ENCODE assay signal across 27 cellular contexts in the genomic region with DNA sequence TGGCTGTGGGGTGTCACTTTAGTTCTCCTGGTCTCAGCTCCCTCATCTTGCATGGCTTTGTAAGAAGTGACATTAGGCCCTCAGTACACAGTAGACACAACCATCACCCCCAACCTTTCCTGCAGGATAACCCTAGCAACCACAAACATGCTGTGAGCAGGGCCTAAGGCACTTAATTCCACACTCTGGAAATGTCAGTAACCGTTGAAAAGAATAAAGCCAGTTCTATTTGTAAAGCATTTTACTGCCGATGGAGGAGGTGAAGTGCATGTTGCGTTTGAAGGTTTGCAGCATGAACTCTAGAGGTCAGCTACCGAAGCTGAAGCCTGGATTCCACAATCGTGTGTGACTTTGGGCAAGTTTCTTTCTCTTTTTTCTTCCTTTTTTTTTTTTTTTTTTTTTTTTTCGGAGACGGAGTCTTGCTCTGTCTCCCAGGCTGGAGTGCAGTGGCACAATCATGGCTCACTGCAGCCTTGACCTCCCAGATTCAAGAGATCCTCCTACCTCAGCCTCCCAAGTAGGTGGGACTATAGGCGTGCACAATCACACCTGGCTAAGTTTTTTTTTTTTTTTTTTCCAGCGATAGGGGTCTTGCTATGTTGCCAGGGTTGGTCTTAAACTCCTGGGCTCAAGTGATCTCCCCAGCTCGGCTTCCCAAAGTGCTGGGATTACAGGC. TPM values are rescaled to one million over a fixed set of nuclear protein-coding genes. Genes with fewer than 3 reads are reported as not detected.
A peak's percentile ranks its signal among the peaks of the same experiment; 100 is the strongest.
DNase-seq lines count a peak whose midpoint lies in the region; ATAC-seq and TF ChIP-seq lines count a peak whose summit lies in the region.
"Had no signal": no experiment of that assay in that cellular context is flagged by ENCODE, and none has a peak within 500 bp of the region (broad histone marks: within the 10 kb centered on the region; RNA-seq: fewer than 3 reads in every experiment).

No MANE protein-coding gene starts in this region.

- no peaks in the 10 kb centered on the region for H3K36me3 Mint-ChIP-seq in naive thymus-derived CD8-positive, alpha-beta T cell
- no peaks in the 10 kb centered on the region for H3K36me3 Mint-ChIP-seq in activated T-cell treated with anti-CD3 and anti-CD28 coated beads, Interleukin-2, amount 50 U/mL, for 24 hours (ENCODE audit: low read depth)
- H3K36me3 Mint-ChIP-seq: activated naive CD4-positive, alpha-beta T cell treated with anti-CD3 and anti-CD28 coated beads, Interleukin-2, amount 50 U/mL, for 24 hours had no signal

- H3K27ac ChIP-seq in skin epidermis: peak overlapping the region in 16 of 21 experiments; percentile 27 to 84 (median 73)
- H3K27ac ChIP-seq: HL-60, left lung, tibial artery had no signal

- no peak overlapping the region for H3K27ac Mint-ChIP-seq in naive thymus-derived CD8-positive, alpha-beta T cell
- H3K27ac Mint-ChIP-seq in activated T-cell treated with anti-CD3 and anti-CD28 coated beads, Interleukin-2, amount 50 U/mL, for 24 hours: no peak overlapping the region
- H3K27ac Mint-ChIP-seq: activated naive CD4-positive, alpha-beta T cell treated with anti-CD3 and anti-CD28 coated beads, Interleukin-2, amount 50 U/mL, for 24 hours; activated T-helper 1 cell treated with anti-CD3 and anti-CD28 coated beads, Interleukin-12 subunit alpha, Interleukin-12 subunit beta, Interleukin-2, Interleukin-4 antibody, amounts not matched to agents 30 ng/mL and 10 ng/mL and 1 ng/mL, durations not matched to agents 14 hours and 24 hours and 36 hours; IgD-negative memory B cell had no signal

- H3K9me3 Mint-ChIP-seq in naive thymus-derived CD8-positive, alpha-beta T cell: no peaks in the 10 kb centered on the region
- H3K9me3 Mint-ChIP-seq in activated T-cell treated with anti-CD3 and anti-CD28 coated beads, Interleukin-2, amount 50 U/mL, for 24 hours: no peaks in the 10 kb centered on the region
- H3K9me3 Mint-ChIP-seq: activated naive CD4-positive, alpha-beta T cell treated with anti-CD3 and anti-CD28 coated beads, Interleukin-2, amount 50 U/mL, for 24 hours; activated T-helper 1 cell treated with anti-CD3 and anti-CD28 coated beads, Interleukin-12 subunit alpha, Interleukin-12 subunit beta, Interleukin-2, Interleukin-4 antibody, amounts not matched to agents 30 ng/mL and 10 ng/mL and 1 ng/mL, durations not matched to agents 14 hours and 24 hours and 36 hours; IgD-negative memory B cell; nephron had no signal

- H3K4me3 ChIP-seq in skin epidermis: peak overlapping the region in 1 of 7 experiments; percentile 18
- H3K4me3 ChIP-seq: left lung, tibial artery had no signal

- no peak for ATAC-seq in GM21576 (IDR thresholded peaks at IDR 0.05; ENCODE audit: unreplicated experiment)
- ATAC-seq in naive thymus-derived CD8-positive, alpha-beta T cell: no peak
- ATAC-seq: left lung had no signal

- DNase-seq in GM13976 (ENCODE audit: low spot score) (peak; percentile 4), NCI-H69 (lab: John Stamatoyannopoulos, UW) (peak; percentile 44), epidermal melanocyte (ENCODE audit: insufficient read length, low spot score) (peak; percentile 23)
- no peak for DNase-seq in naive thymus-derived CD8-positive, alpha-beta T cell
- DNase-seq in activated T-cell treated with anti-CD3 and anti-CD28 coated beads, Interleukin-2, amount 50 U/mL, for 24 hours: no peak
- DNase-seq: activated CD4-positive, CD25-positive, alpha-beta regulatory T cell treated with anti-CD3 and anti-CD28 coated beads, Interleukin-2, amount 50 U/mL, for 72 hours; aorta; COR-L47; effector memory CD4-positive, alpha-beta T cell; left lung; midbrain; MV-4-11; NCI-H187; NCI-H446 treated with DMSO at 0.1 percent for 48 hours; small intestine; stimulated activated naive CD4-positive, alpha-beta T cell; SW 1271 had no signal

- H3K27me3 Mint-ChIP-seq in naive thymus-derived CD8-positive, alpha-beta T cell: no peaks in the 10 kb centered on the region
- no peaks in the 10 kb centered on the region for H3K27me3 Mint-ChIP-seq in activated T-cell treated with anti-CD3 and anti-CD28 coated beads, Interleukin-2, amount 50 U/mL, for 24 hours
- H3K27me3 Mint-ChIP-seq: activated naive CD4-positive, alpha-beta T cell treated with anti-CD3 and anti-CD28 coated beads, Interleukin-2, amount 50 U/mL, for 24 hours had no signal

- in situ Hi-C loops in GM13976 (cut with MboI; ENCODE audit: low sequenced_read_pairs, unreplicated experiment): no loop called here

- peaks cover 8 to 16% (median 11%) of the 10 kb centered on the region in 4 donors for H3K4me1 Mint-ChIP-seq in naive thymus-derived CD8-positive, alpha-beta T cell
- H3K4me1 Mint-ChIP-seq in activated T-cell treated with anti-CD3 and anti-CD28 coated beads, Interleukin-2, amount 50 U/mL, for 24 hours (ENCODE audit: low read depth): peaks cover 6% of the 10 kb centered on the region
- H3K4me1 Mint-ChIP-seq: IgD-negative memory B cell had no signal

- no peak overlapping the region for H3K4me3 Mint-ChIP-seq in naive thymus-derived CD8-positive, alpha-beta T cell
- no peak overlapping the region for H3K4me3 Mint-ChIP-seq in activated T-cell treated with anti-CD3 and anti-CD28 coated beads, Interleukin-2, amount 50 U/mL, for 24 hours
- H3K4me3 Mint-ChIP-seq: activated naive CD4-positive, alpha-beta T cell treated with anti-CD3 and anti-CD28 coated beads, Interleukin-2, amount 50 U/mL, for 24 hours; activated T-helper 1 cell treated with anti-CD3 and anti-CD28 coated beads, Interleukin-12 subunit alpha, Interleukin-12 subunit beta, Interleukin-2, Interleukin-4 antibody, amounts not matched to agents 30 ng/mL and 10 ng/mL and 1 ng/mL, durations not matched to agents 14 hours and 24 hours and 36 hours; IgD-negative memory B cell; nephron had no signal

- TF ChIP-seq CTCF in GM13976 (IDR thresholded peaks at IDR 0.05; ENCODE audit: borderline replicate concordance, control extremely low read depth, extremely low read depth, insufficient read depth, missing control alignments): no peak

- POLR2A ChIA-PET in naive thymus-derived CD8-positive, alpha-beta T cell (lab: Charles Lee): interaction anchor here (0.7 to 5.0 kb wide), 5 partner anchors 11 to 1838 kb away, joined by 3 to 21 read pairs (median 7); a partner anchor contains a TSS

RNA-seq across cellular contexts. Expression of a gene that starts 26.1 kb away (rescaled TPM):
- 100 to 1,000 TPM in 1 of 2 experiments, 10 to 100 TPM in 1; 86.8 to 107 TPM for total RNA-seq in naive thymus-derived CD8-positive, alpha-beta T cell
- polyA plus RNA-seq in naive thymus-derived CD8-positive, alpha-beta T cell: 100 to 1,000 TPM in 1 of 3 donors, 10 to 100 TPM in 2; 42.9 to 114 (median 65.1) TPM

RNA-seq across cellular contexts. Expression of a gene that starts 56.9 kb away (rescaled TPM):
- not detected for total RNA-seq in naive thymus-derived CD8-positive, alpha-beta T cell
- not detected for polyA plus RNA-seq in naive thymus-derived CD8-positive, alpha-beta T cell
- total RNA-seq: activated CD8-positive, alpha-beta memory T cell treated with anti-CD3 and anti-CD28 coated beads for 36 hours; activated T-helper 1 cell treated with anti-CD3 and anti-CD28 coated beads, Interleukin-12 subunit alpha, Interleukin-12 subunit beta, Interleukin-2, Interleukin-4 antibody, amounts not matched to agents 30 ng/mL and 10 ng/mL and 1 ng/mL, durations not matched to agents 14 hours and 24 hours and 36 hours; G401; left lung had no signal
- polyA plus RNA-seq: aorta, IgD-negative memory B cell had no signal

Comparison
In these comparisons a context has a peak if more than half of its experiments do, and no peak if none do; other contexts are left out.
1. DNase-seq: peak in GM13976 (single experiment), NCI-H69 (single experiment) and epidermal melanocyte (single experiment); none in naive thymus-derived CD8-positive, alpha-beta T cell (0 of 10) and activated T-cell treated with anti-CD3 and anti-CD28 coated beads, Interleukin-2, amount 50 U/mL, for 24 hours (single experiment).